ENCODE assay signal across 11 cellular contexts in the genomic region with DNA sequence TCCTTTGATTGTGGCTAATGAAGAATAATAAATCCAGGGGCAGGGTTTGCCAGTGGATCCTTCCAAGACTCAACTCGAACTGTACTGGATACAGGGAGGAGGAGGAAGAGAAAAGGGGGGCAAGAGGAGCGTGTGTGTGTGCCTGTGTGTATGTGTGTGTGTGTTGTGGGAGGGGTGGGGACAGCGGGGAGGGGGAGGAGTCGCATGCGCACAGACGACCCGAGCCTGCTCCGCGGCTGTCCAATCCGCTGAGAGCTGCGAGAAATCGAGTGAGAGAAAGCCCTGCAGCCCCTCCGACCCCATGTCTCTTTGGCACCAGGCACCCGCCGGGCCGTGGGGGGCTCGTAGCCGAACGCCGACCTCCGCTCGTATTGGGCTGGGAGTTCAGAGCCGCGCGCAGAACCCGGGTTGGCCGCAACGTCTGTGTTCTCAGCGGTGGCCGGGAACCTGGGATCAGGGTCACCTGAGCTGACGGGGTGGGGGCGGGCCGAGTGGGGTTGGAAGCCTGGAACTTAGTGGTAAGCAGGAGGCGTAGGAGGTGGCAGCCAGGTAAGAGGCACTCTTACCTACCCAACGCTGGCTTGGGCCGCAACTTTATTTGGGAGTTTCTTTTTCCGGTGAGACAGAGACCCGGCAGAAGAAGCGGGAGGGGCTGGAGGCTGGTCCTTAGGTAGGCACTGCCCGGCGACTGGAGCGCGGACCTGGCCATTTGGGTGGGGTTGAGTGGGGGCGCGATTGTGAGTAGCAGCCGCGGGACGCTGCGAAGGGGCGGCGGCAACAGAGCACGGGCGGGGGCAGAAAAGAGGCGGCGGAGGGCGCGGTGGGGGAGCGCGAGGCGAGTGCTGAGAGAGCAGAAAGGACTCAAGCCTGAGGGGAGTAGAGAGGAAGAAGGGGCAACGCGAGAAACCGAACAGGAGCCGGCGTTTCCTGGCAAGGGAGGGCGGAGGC. TPM values are rescaled to one million over a fixed set of nuclear protein-coding genes. Genes with fewer than 3 reads are reported as not detected.
DNase-seq lines count a peak whose midpoint lies in the region; ATAC-seq and TF ChIP-seq lines count a peak whose summit lies in the region.
"Had no signal": no experiment of that assay in that cellular context is flagged by ENCODE, and none has a peak within 500 bp of the region (broad histone marks: within the 10 kb centered on the region; RNA-seq: fewer than 3 reads in every experiment).

No MANE protein-coding gene starts in this region.

- DNase-seq in ELF-1 (ENCODE audit: low read depth, low spot score) = peak; percentile 13
- DNase-seq in activated naive CD8-positive, alpha-beta T cell treated with anti-CD3 and anti-CD28 coated beads, Interleukin-2, amount 50 U/mL, for 24 hours = no peak
- DNase-seq in mesothelial cell of epicardium (ENCODE audit: low spot score in 2 of 2, unreplicated experiment in 2 of 2) = no peak
- no peak for DNase-seq in RKO (ENCODE audit: low spot score)
- DNase-seq in NCI-H2171 (lab: John Stamatoyannopoulos, UW) = no peak
- DNase-seq in occipital lobe (lab: John Stamatoyannopoulos, UW) = no peak
- DNase-seq: GDM1, ovary had no signal

- H3K27ac ChIP-seq in ACC112 (ENCODE audit: low read depth, low read length) = no peak overlapping the region
- H3K27ac ChIP-seq: ovary had no signal

- TF ChIP-seq CTCF in mesothelial cell of epicardium (IDR thresholded peaks at IDR 0.05; ENCODE audit: unreplicated experiment) = no peak

- peaks cover 18% of the 10 kb centered on the region for H3K4me1 Mint-ChIP-seq in activated naive CD8-positive, alpha-beta T cell treated with anti-CD3 and anti-CD28 coated beads, Interleukin-2, amount 50 U/mL, for 24 hours
- H3K4me1 Mint-ChIP-seq in mesothelial cell of epicardium = peaks cover 23% of the 10 kb centered on the region

- peaks cover 100% of the 10 kb centered on the region for H3K27me3 ChIP-seq in ACC112 (ENCODE audit: insufficient read depth, low read length)

- no peaks in the 10 kb centered on the region for H3K36me3 ChIP-seq in ACC112 (ENCODE audit: insufficient read depth, low read length)
- H3K36me3 ChIP-seq: ovary had no signal

- ATAC-seq in activated naive CD8-positive, alpha-beta T cell treated with anti-CD3 and anti-CD28 coated beads, Interleukin-2, amount 50 U/mL, for 24 hours = no peak
- no peak for ATAC-seq in HG03175 (IDR thresholded peaks at IDR 0.05; ENCODE audit: unreplicated experiment)

- H3K4me1 ChIP-seq in ACC112 (ENCODE audit: control insufficient read depth, insufficient read depth, low read length, unreplicated experiment) = peaks cover 4% of the 10 kb centered on the region

- peaks cover 4% of the 10 kb centered on the region for H3K9me3 Mint-ChIP-seq in activated naive CD8-positive, alpha-beta T cell treated with anti-CD3 and anti-CD28 coated beads, Interleukin-2, amount 50 U/mL, for 24 hours
- H3K9me3 Mint-ChIP-seq in mesothelial cell of epicardium = no peaks in the 10 kb centered on the region

- H3K27me3 Mint-ChIP-seq in activated naive CD8-positive, alpha-beta T cell treated with anti-CD3 and anti-CD28 coated beads, Interleukin-2, amount 50 U/mL, for 24 hours = peaks cover 88% of the 10 kb centered on the region
- H3K27me3 Mint-ChIP-seq in mesothelial cell of epicardium (ENCODE audit: low read depth) = peaks cover 99% of the 10 kb centered on the region

- H3K36me3 Mint-ChIP-seq in activated naive CD8-positive, alpha-beta T cell treated with anti-CD3 and anti-CD28 coated beads, Interleukin-2, amount 50 U/mL, for 24 hours (ENCODE audit: low read depth) = peaks cover 8% of the 10 kb centered on the region
- H3K36me3 Mint-ChIP-seq in mesothelial cell of epicardium = no peaks in the 10 kb centered on the region

- H3K4me3 Mint-ChIP-seq in activated naive CD8-positive, alpha-beta T cell treated with anti-CD3 and anti-CD28 coated beads, Interleukin-2, amount 50 U/mL, for 24 hours = peak overlapping the region; percentile 6
- H3K4me3 Mint-ChIP-seq in mesothelial cell of epicardium = peak overlapping the region; percentile 55

- H3K79me2 ChIP-seq in ACC112 (ENCODE audit: control insufficient read depth, insufficient read depth, low read length, unreplicated experiment) = no peaks in the 10 kb centered on the region

- no peak overlapping the region for H3K27ac Mint-ChIP-seq in activated naive CD8-positive, alpha-beta T cell treated with anti-CD3 and anti-CD28 coated beads, Interleukin-2, amount 50 U/mL, for 24 hours
- H3K27ac Mint-ChIP-seq in mesothelial cell of epicardium = no peak overlapping the region

- no peak overlapping the region for H2AFZ ChIP-seq in ACC112 (ENCODE audit: low read length, unreplicated experiment)

- H3K4me3 ChIP-seq in ACC112 (ENCODE audit: low read depth, low read length) = peak overlapping the region; percentile 63
- H3K4me3 ChIP-seq: ovary had no signal

RNA-seq across cellular contexts. Expression of a gene that starts 0.6 kb away (rescaled TPM):
- total RNA-seq in mesothelial cell of epicardium (not detected in 3 replicates), occipital lobe (not detected)
- total RNA-seq: M059J, ovary had no signal
